Comparison of ENCODE assay signal across 8 cellular contexts in the genomic region with DNA sequence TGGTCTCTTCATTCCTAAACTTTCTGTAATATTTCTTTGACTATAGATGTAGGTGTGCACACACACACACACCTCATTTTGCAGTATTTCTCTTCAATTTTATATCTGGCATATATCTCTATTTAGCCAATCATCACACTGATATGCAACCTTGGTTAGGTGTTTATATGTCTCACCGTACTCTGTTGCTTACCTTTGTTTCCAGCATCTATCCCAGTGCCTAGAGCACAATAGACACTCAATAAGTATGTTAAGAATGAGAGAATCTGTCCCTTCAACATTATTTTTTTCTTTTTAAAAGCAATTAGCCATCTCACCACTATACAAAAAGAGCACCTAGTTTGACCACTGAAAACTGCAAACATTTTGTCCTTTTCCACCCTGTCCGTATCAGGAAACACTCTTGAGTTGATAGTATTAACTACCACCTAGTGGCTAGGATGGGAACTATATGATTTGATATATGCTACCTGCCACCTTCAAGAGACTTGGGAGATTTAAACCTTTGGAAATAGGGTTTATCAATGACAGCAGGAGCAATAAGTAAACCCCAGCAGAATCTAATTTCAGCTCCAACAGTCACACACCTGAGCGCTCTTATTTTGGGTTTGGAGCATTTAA. TPM values are rescaled to one million over a fixed set of nuclear protein-coding genes. Genes with fewer than 3 reads are reported as not detected.
DNase-seq lines count a peak whose midpoint lies in the region; ATAC-seq and TF ChIP-seq lines count a peak whose summit lies in the region.

No MANE protein-coding gene starts in this region.

- H3K27me3 Mint-ChIP-seq in osteocyte (ENCODE audit: unreplicated experiment), result no peaks in the 10 kb centered on the region

- H3K27ac ChIP-seq in vagina, result no peak overlapping the region

- DNase-seq in ELR (ENCODE audit: low read depth), result peak; percentile 67
- DNase-seq in LoVo (ENCODE audit: low spot score), result peak; percentile 19
- peak; percentile 71 for DNase-seq in dermis blood vessel endothelial cell
- DNase-seq in osteocyte (ENCODE audit: extremely low spot score, unreplicated experiment), result no peak
- DNase-seq in vagina (ENCODE audit: extremely low spot score in 2 of 2), result no peak
- no peak for DNase-seq in MG63
- no peak for DNase-seq in cardiac septum (ENCODE audit: low spot score)

- H3K27ac Mint-ChIP-seq in osteocyte (ENCODE audit: unreplicated experiment), result no peak overlapping the region

- H3K4me1 Mint-ChIP-seq in osteocyte (ENCODE audit: unreplicated experiment), result no peaks in the 10 kb centered on the region

- no peaks in the 10 kb centered on the region for H3K27me3 ChIP-seq in vagina
- H3K27me3 ChIP-seq in MG63, result no peaks in the 10 kb centered on the region

- no peak overlapping the region for H3K4me3 Mint-ChIP-seq in osteocyte (ENCODE audit: unreplicated experiment)

- TF ChIP-seq CTCF in osteocyte (IDR thresholded peaks at IDR 0.05) (peak; percentile 56), vagina (IDR thresholded peaks at IDR 0.05) (no peak)

- H3K4me1 ChIP-seq in vagina, result no peaks in the 10 kb centered on the region

- H3K9me3 ChIP-seq in vagina (no peaks in the 10 kb centered on the region), MG63 (no peaks in the 10 kb centered on the region)

- ATAC-seq in GM21515 (IDR thresholded peaks at IDR 0.05; ENCODE audit: unreplicated experiment), result peak; percentile 72

- TF ChIP-seq POLR2A in vagina (IDR thresholded peaks at IDR 0.05), result no peak

- H3K4me3 ChIP-seq in vagina, result no peak overlapping the region
- no peak overlapping the region for H3K4me3 ChIP-seq in MG63

- no peaks in the 10 kb centered on the region for H3K36me3 Mint-ChIP-seq in osteocyte (ENCODE audit: unreplicated experiment)

- no peaks in the 10 kb centered on the region for H3K36me3 ChIP-seq in vagina
- H3K36me3 ChIP-seq in MG63, result no peaks in the 10 kb centered on the region

- intact Hi-C loops in vagina (cut with DNase I) (no loop called here), cardiac septum (cut with DNase I) (no loop called here)

- H3K9me3 Mint-ChIP-seq in osteocyte (ENCODE audit: unreplicated experiment), result no peaks in the 10 kb centered on the region

RNA-seq across cellular contexts. Expression of a gene that starts 48.7 kb away (rescaled TPM):
- total RNA-seq in dermis blood vessel endothelial cell (under 0.01 and 0.19 TPM in 2 replicates), osteocyte (4.0 and 4.5 TPM in 2 replicates), vagina (14.0 TPM), cardiac septum (1.8 TPM)
- total RNA-seq in MG63 (2014; rRNA removed; shearing (Covaris generic); ENCODE audit: low replicate concordance), result not detected in 2 replicates

Comparison
In these comparisons a context has a peak if more than half of its experiments do, and no peak if none do; other contexts are left out.
1. DNase-seq: peak in ELR (single experiment), LoVo (single experiment) and dermis blood vessel endothelial cell (single experiment); none in osteocyte (single experiment), vagina (0 of 2), MG63 (single experiment) and cardiac septum (single experiment).